Comparison of ENCODE assay signal across 24 cellular contexts in genomic region chr3:46356909-46357308, GRCh38. TPM values are rescaled to one million over a fixed set of nuclear protein-coding genes. Genes with fewer than 3 reads are reported as not detected.
DNase-seq lines count a peak whose midpoint lies in the region; ATAC-seq and TF ChIP-seq lines count a peak whose summit lies in the region.
"Had no signal": no experiment of that assay in that cellular context is flagged by ENCODE, and none has a peak within 500 bp of the region (broad histone marks: within the 10 kb centered on the region; RNA-seq: fewer than 3 reads in every experiment).

No MANE protein-coding gene starts in this region.

- H3K27me3 ChIP-seq in CD8-positive, alpha-beta T cell (ENCODE audit: insufficient read depth, low read length): no peaks in the 10 kb centered on the region
- H3K27me3 ChIP-seq in colonic mucosa: no peaks in the 10 kb centered on the region
- H3K27me3 ChIP-seq: breast epithelium, SJCRH30, upper lobe of right lung had no signal

- no peak overlapping the region for H3K4me3 ChIP-seq in CD8-positive, alpha-beta T cell (ENCODE audit: low read depth, low read length)
- H3K4me3 ChIP-seq in colonic mucosa: no peak overlapping the region
- H3K4me3 ChIP-seq: A549, breast epithelium, coronary artery, esophagus squamous epithelium, SJCRH30 had no signal

- no peaks in the 10 kb centered on the region for H3K36me3 ChIP-seq in CD8-positive, alpha-beta T cell (ENCODE audit: insufficient read depth, low read length)
- H3K36me3 ChIP-seq in colonic mucosa: no peaks in the 10 kb centered on the region
- H3K36me3 ChIP-seq: breast epithelium, esophagus squamous epithelium, SJCRH30, upper lobe of right lung had no signal

- DNase-seq in T-helper 1 cell: no peak
- no peak for DNase-seq in CD8-positive, alpha-beta T cell
- peak; percentile 25 for DNase-seq in NCI-H2196 treated with DMSO at 0.1 percent for 48 hours (lab: John Stamatoyannopoulos, UW; ENCODE audit: unreplicated experiment)
- no peak for DNase-seq in effector memory CD8-positive, alpha-beta T cell
- DNase-seq in colonic mucosa: no peak
- DNase-seq: activated CD4-positive, alpha-beta T cell treated with anti-CD3 and anti-CD28 coated beads, Interleukin-2, amount 10 ng/mL, durations not matched to agents 24 days and 14 days; amniotic stem cell; Calu3; esophagus squamous epithelium; HCEC 1CT; Karpas-422; left colon; mesenchymal stem cell; nucleus accumbens; SJCRH30; upper lobe of right lung had no signal

- peak overlapping the region; percentile 89 for H3K4me3 Mint-ChIP-seq in T-helper 1 cell treated with Interleukin-12 subunit alpha and Interleukin-12 subunit beta and Interleukin-4 antibody, amounts not matched to agents 30 μg/mL and 1 μg/mL, for 36 hours
- H3K4me3 Mint-ChIP-seq in CD8-positive, alpha-beta T cell: peak overlapping the region; percentile 66
- H3K4me3 Mint-ChIP-seq in effector memory CD8-positive, alpha-beta T cell: peak overlapping the region; percentile 71 to 72

- no peaks in the 10 kb centered on the region for H3K9me3 ChIP-seq in CD8-positive, alpha-beta T cell (ENCODE audit: low read length)
- no peaks in the 10 kb centered on the region for H3K9me3 ChIP-seq in colonic mucosa
- H3K9me3 ChIP-seq: A549, breast epithelium, esophagus squamous epithelium, SJCRH30, upper lobe of right lung had no signal

- H3K27ac ChIP-seq in CD8-positive, alpha-beta T cell (ENCODE audit: low read depth, low read length): no peak overlapping the region
- H3K27ac ChIP-seq in colonic mucosa: no peak overlapping the region
- H3K27ac ChIP-seq: A549, breast epithelium, coronary artery, esophagus squamous epithelium, HL-60, SJCRH30 had no signal

- peaks cover 21% of the 10 kb centered on the region for H3K4me1 ChIP-seq in CD8-positive, alpha-beta T cell (ENCODE audit: insufficient read depth, low read length)
- no peaks in the 10 kb centered on the region for H3K4me1 ChIP-seq in colonic mucosa
- H3K4me1 ChIP-seq: A549, breast epithelium, SJCRH30 had no signal

- no peak for ATAC-seq in CD8-positive, alpha-beta T cell
- ATAC-seq in effector memory CD8-positive, alpha-beta T cell (replicated peaks): no peak
- ATAC-seq in HG03457 (IDR thresholded peaks at IDR 0.05; ENCODE audit: unreplicated experiment): no peak
- ATAC-seq in GM18870 (IDR thresholded peaks at IDR 0.05; ENCODE audit: unreplicated experiment): no peak
- ATAC-seq: A549, left colon, upper lobe of right lung had no signal

- peaks cover 77% of the 10 kb centered on the region for H3K4me1 Mint-ChIP-seq in T-helper 1 cell treated with Interleukin-12 subunit alpha and Interleukin-12 subunit beta and Interleukin-4 antibody, amounts not matched to agents 30 μg/mL and 1 μg/mL, for 36 hours (ENCODE audit: low read depth)
- peaks cover 72% of the 10 kb centered on the region for H3K4me1 Mint-ChIP-seq in CD8-positive, alpha-beta T cell (ENCODE audit: low read depth)
- peaks cover 66 to 78% of the 10 kb centered on the region in 2 donors for H3K4me1 Mint-ChIP-seq in effector memory CD8-positive, alpha-beta T cell (ENCODE audit: low read depth in 2 of 2)

- no peak for TF ChIP-seq CTCF in CD8-positive, alpha-beta T cell (IDR thresholded peaks at IDR 0.05)
- no peak for TF ChIP-seq CTCF in colonic mucosa (IDR thresholded peaks at IDR 0.05)

- no peaks in the 10 kb centered on the region for H3K9me3 Mint-ChIP-seq in T-helper 1 cell treated with Interleukin-12 subunit alpha and Interleukin-12 subunit beta and Interleukin-4 antibody, amounts not matched to agents 30 μg/mL and 1 μg/mL, for 36 hours
- H3K9me3 Mint-ChIP-seq in CD8-positive, alpha-beta T cell: no peaks in the 10 kb centered on the region
- H3K9me3 Mint-ChIP-seq in effector memory CD8-positive, alpha-beta T cell: no peaks in the 10 kb centered on the region

- no peak overlapping the region for H3K9ac ChIP-seq in colonic mucosa (ENCODE audit: low read depth in 2 of 2, low read length in 2 of 2)

- intact Hi-C loops in CD8-positive, alpha-beta T cell (cut with DNase I, micrococcal nuclease): no loop called here
- intact Hi-C loops in colonic mucosa (cut with DNase I): no loop called here

- peaks cover 58% of the 10 kb centered on the region for H3K36me3 Mint-ChIP-seq in T-helper 1 cell treated with Interleukin-12 subunit alpha and Interleukin-12 subunit beta and Interleukin-4 antibody, amounts not matched to agents 30 μg/mL and 1 μg/mL, for 36 hours (ENCODE audit: low read depth)
- H3K36me3 Mint-ChIP-seq in CD8-positive, alpha-beta T cell: peaks cover 2% of the 10 kb centered on the region
- H3K36me3 Mint-ChIP-seq in effector memory CD8-positive, alpha-beta T cell (ENCODE audit: insufficient read depth): peaks cover 45% of the 10 kb centered on the region

- POLR2A ChIA-PET in CD8-positive, alpha-beta T cell (lab: Charles Lee): no interaction called here

- no peak overlapping the region for H3K27ac Mint-ChIP-seq in T-helper 1 cell treated with Interleukin-12 subunit alpha and Interleukin-12 subunit beta and Interleukin-4 antibody, amounts not matched to agents 30 μg/mL and 1 μg/mL, for 36 hours
- no peak overlapping the region for H3K27ac Mint-ChIP-seq in CD8-positive, alpha-beta T cell
- H3K27ac Mint-ChIP-seq in effector memory CD8-positive, alpha-beta T cell: peak overlapping the region; percentile 68 to 69

- CTCF ChIA-PET in CD8-positive, alpha-beta T cell (lab: Charles Lee): interaction anchor here (8.3 kb wide), 1 partner anchor 13 kb away, joined by 56 read pairs; the partner anchor contains the start of gene CCR5

- H3K27me3 Mint-ChIP-seq in T-helper 1 cell treated with Interleukin-12 subunit alpha and Interleukin-12 subunit beta and Interleukin-4 antibody, amounts not matched to agents 30 μg/mL and 1 μg/mL, for 36 hours (ENCODE audit: low read depth): peaks cover 33% of the 10 kb centered on the region
- H3K27me3 Mint-ChIP-seq in CD8-positive, alpha-beta T cell (ENCODE audit: low read depth): peaks cover 4% of the 10 kb centered on the region
- no peaks in the 10 kb centered on the region for H3K27me3 Mint-ChIP-seq in effector memory CD8-positive, alpha-beta T cell

RNA-seq across cellular contexts. Expression of gene CCR2, which starts 3.0 kb away (rescaled TPM):
- under 1 TPM; 0.62 to 0.67 TPM for total RNA-seq in CD8-positive, alpha-beta T cell
- total RNA-seq in colonic mucosa: 1 to 10 TPM; 1.5 to 3.0 TPM
- total RNA-seq: Calu3, myocyte, SJCRH30 had no signal

RNA-seq across cellular contexts. Expression of gene CCR5, which starts 13.8 kb away (rescaled TPM):
- total RNA-seq in CD8-positive, alpha-beta T cell: 1 to 10 TPM; 6.7 to 7.5 TPM
- 1 to 10 TPM in 1 of 2 donors, under 1 TPM in 1; 0.57 to 1.9 TPM for total RNA-seq in colonic mucosa
- total RNA-seq: Calu3, myocyte, SJCRH30 had no signal

RNA-seq across cellular contexts. Expression of gene CCRL2, which starts 50.1 kb away (rescaled TPM):
- total RNA-seq in CD8-positive, alpha-beta T cell: 1 to 10 TPM; 5.3 to 6.6 TPM
- total RNA-seq in colonic mucosa: 10 to 100 TPM; 10.9 to 17.6 TPM
- total RNA-seq: Calu3, SJCRH30 had no signal

Comparison
In these comparisons a context has a peak if more than half of its experiments do, and no peak if none do; other contexts are left out.
1. H3K27ac Mint-ChIP-seq: peak in effector memory CD8-positive, alpha-beta T cell (2 of 2); none in T-helper 1 cell treated with Interleukin-12 subunit alpha and Interleukin-12 subunit beta and Interleukin-4 antibody, amounts not matched to agents 30 μg/mL and 1 μg/mL, for 36 hours (single experiment) and CD8-positive, alpha-beta T cell (single experiment).
2. Peak in every context shown above with its lines, with median percentiles within 50 percentile points of each other: H3K4me3 Mint-ChIP-seq.